In the genomic region with DNA sequence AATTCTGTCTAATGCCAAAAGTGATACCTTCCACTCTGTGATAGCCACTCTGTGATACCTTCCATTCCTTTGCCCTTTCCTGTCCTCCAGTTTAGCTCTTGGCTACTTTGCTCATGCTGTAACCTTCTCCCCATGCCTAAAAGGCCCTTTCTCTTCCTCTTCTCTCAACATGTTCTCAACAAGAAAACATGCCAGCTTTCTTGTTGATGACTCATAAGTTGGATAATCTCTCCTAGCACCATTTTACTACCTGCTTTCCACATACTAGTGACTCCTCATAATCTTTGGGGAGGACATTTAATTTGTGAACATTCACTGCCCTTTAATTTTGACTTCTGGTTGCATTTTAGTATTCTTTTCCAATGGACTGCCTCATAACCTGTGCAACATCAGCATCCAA, we compare ENCODE assay signal across 16 cellular contexts. TPM values are rescaled to one million over a fixed set of nuclear protein-coding genes. Genes with fewer than 3 reads are reported as not detected.
DNase-seq lines count a peak whose midpoint lies in the region; ATAC-seq, FAIRE-seq and TF ChIP-seq lines count a peak whose summit lies in the region.
"Had no signal": no experiment of that assay in that cellular context is flagged by ENCODE, and none has a peak within 500 bp of the region (broad histone marks: within the 10 kb centered on the region; RNA-seq: fewer than 3 reads in every experiment).

No MANE protein-coding gene starts in this region.

- H3K4me2 ChIP-seq in IMR-90 (ENCODE audit: low read depth, low read length), result no peak overlapping the region
- H3K4me2 ChIP-seq: PC-9 had no signal

- no peak for TF ChIP-seq POLR2A in IMR-90 (IDR thresholded peaks at IDR 0.05; ENCODE audit: low read depth, low read length)

- no peaks in the 10 kb centered on the region for H3K27me3 Mint-ChIP-seq in activated CD8-positive, alpha-beta memory T cell treated with anti-CD3 and anti-CD28 coated beads, Interleukin-2, amount 10 ng/mL, durations not matched to agents 7 days and 5 days
- no peaks in the 10 kb centered on the region for H3K27me3 Mint-ChIP-seq in activated CD4-positive, alpha-beta memory T cell treated with anti-CD3 and anti-CD28 coated beads for 36 hours

- no peak overlapping the region for H2AK5ac ChIP-seq in IMR-90 (ENCODE audit: low read depth, low read length)

- intact Hi-C loops in IMR-90 (cut with micrococcal nuclease), result no loop called here
- intact Hi-C loops in activated CD4-positive, alpha-beta memory T cell treated with anti-CD3 and anti-CD28 coated beads for 36 hours (cut with micrococcal nuclease), result no loop called here

- no peak for FAIRE-seq in bronchial epithelial cell (lab: Jason Lieb, UNC)

- H3K4me1 ChIP-seq in IMR-90 (ENCODE audit: control insufficient read depth, insufficient read depth, low read length), result no peaks in the 10 kb centered on the region

- no peak for TF ChIP-seq RAD21 in IMR-90 (IDR thresholded peaks at IDR 0.05; ENCODE audit: low read length)

- H3K9me3 Mint-ChIP-seq in activated CD8-positive, alpha-beta memory T cell treated with anti-CD3 and anti-CD28 coated beads, Interleukin-2, amount 10 ng/mL, durations not matched to agents 7 days and 5 days (ENCODE audit: low read depth), result no peaks in the 10 kb centered on the region
- H3K9me3 Mint-ChIP-seq in activated CD4-positive, alpha-beta memory T cell treated with anti-CD3 and anti-CD28 coated beads for 36 hours, result peaks cover 5% of the 10 kb centered on the region

- no peak overlapping the region for H3K27ac Mint-ChIP-seq in activated CD8-positive, alpha-beta memory T cell treated with anti-CD3 and anti-CD28 coated beads, Interleukin-2, amount 10 ng/mL, durations not matched to agents 7 days and 5 days
- H3K27ac Mint-ChIP-seq in activated CD4-positive, alpha-beta memory T cell treated with anti-CD3 and anti-CD28 coated beads for 36 hours, result no peak overlapping the region
- H3K27ac Mint-ChIP-seq: CD14-positive monocyte had no signal

- POLR2A ChIA-PET in IMR-90 (lab: Charles Lee; ENCODE audit: unreplicated experiment), result no interaction called here
- POLR2A ChIA-PET in activated CD4-positive, alpha-beta memory T cell treated with anti-CD3 and anti-CD28 coated beads for 36 hours (lab: Charles Lee), result no interaction called here

- H3K18ac ChIP-seq in IMR-90 (ENCODE audit: low read depth, low read length), result no peak overlapping the region

- H3K4me3 Mint-ChIP-seq in activated CD8-positive, alpha-beta memory T cell treated with anti-CD3 and anti-CD28 coated beads, Interleukin-2, amount 10 ng/mL, durations not matched to agents 7 days and 5 days, result no peak overlapping the region
- H3K4me3 Mint-ChIP-seq in activated CD4-positive, alpha-beta memory T cell treated with anti-CD3 and anti-CD28 coated beads for 36 hours, result no peak overlapping the region
- H3K4me3 Mint-ChIP-seq: CD14-positive monocyte had no signal

- no peaks in the 10 kb centered on the region for H3K9me3 ChIP-seq in IMR-90 (ENCODE audit: control insufficient read depth, insufficient read depth, low read length)

- H4K5ac ChIP-seq in IMR-90 (ENCODE audit: low read depth, low read length), result no peak overlapping the region

- no peak overlapping the region for H3K9ac ChIP-seq in IMR-90 (ENCODE audit: low read depth, low read length)

- no peak overlapping the region for H4K91ac ChIP-seq in IMR-90 (ENCODE audit: insufficient read depth, low read depth, low read length)

- no peaks in the 10 kb centered on the region for H3K79me1 ChIP-seq in IMR-90 (ENCODE audit: low read depth in 1 of 2, low read length in 2 of 2)

- no peak overlapping the region for H3K56ac ChIP-seq in IMR-90 (ENCODE audit: extremely low read depth, insufficient read depth, low read length)

- CTCF ChIA-PET in IMR-90 (lab: Yijun Ruan, JAX), result no interaction called here
- CTCF ChIA-PET in activated CD8-positive, alpha-beta memory T cell treated with anti-CD3 and anti-CD28 coated beads, Interleukin-2, amount 10 ng/mL, durations not matched to agents 7 days and 5 days (lab: Charles Lee), result no interaction called here
- CTCF ChIA-PET in activated CD4-positive, alpha-beta memory T cell treated with anti-CD3 and anti-CD28 coated beads for 36 hours (lab: Charles Lee), result no interaction called here

- no peak overlapping the region for H3K27ac ChIP-seq in IMR-90 (ENCODE audit: insufficient read depth, low read length)
- H3K27ac ChIP-seq: PC-9 had no signal

- in situ Hi-C loops in IMR-90 (cut with MboI; ENCODE audit: low sequenced_read_pairs), result no loop called here

- H3K23ac ChIP-seq in IMR-90 (ENCODE audit: low read depth, low read length), result no peak overlapping the region

- no TSS peak for BruUV-seq in IMR-90 (replicated peaks; lab: Mats Ljungman, UMichigan)

- no peak overlapping the region for H4K8ac ChIP-seq in IMR-90 (ENCODE audit: low read depth in 2 of 2, low read length in 2 of 2)

- no peaks in the 10 kb centered on the region for H3K9me1 ChIP-seq in IMR-90 (ENCODE audit: insufficient read depth, low read length)

- H3K36me3 ChIP-seq in IMR-90 (ENCODE audit: control insufficient read depth, insufficient read depth, low read length) (no peaks in the 10 kb centered on the region), bronchial epithelial cell (ENCODE audit: control insufficient read depth, insufficient read depth, low read length) (no peaks in the 10 kb centered on the region)

- H3K14ac ChIP-seq in IMR-90 (replicated peaks; ENCODE audit: low read depth, low read length), result no peak overlapping the region

- H3K4me1 Mint-ChIP-seq in activated CD8-positive, alpha-beta memory T cell treated with anti-CD3 and anti-CD28 coated beads, Interleukin-2, amount 10 ng/mL, durations not matched to agents 7 days and 5 days, result peaks cover 2% of the 10 kb centered on the region
- no peaks in the 10 kb centered on the region for H3K4me1 Mint-ChIP-seq in activated CD4-positive, alpha-beta memory T cell treated with anti-CD3 and anti-CD28 coated beads for 36 hours (ENCODE audit: low read depth)
- H3K4me1 Mint-ChIP-seq: CD14-positive monocyte had no signal

- H4K20me1 ChIP-seq in IMR-90 (ENCODE audit: insufficient read depth, low read length), result no peaks in the 10 kb centered on the region

- dilution Hi-C loops in IMR-90 (cut with HindIII; ENCODE audit: low sequenced_read_pairs, unreplicated experiment), result no loop called here

- no peak overlapping the region for H2AK9ac ChIP-seq in IMR-90 (replicated peaks; ENCODE audit: low read depth, low read length, poor library complexity)

- H2BK5ac ChIP-seq in IMR-90 (ENCODE audit: low read depth, low read length, poor library complexity, severe bottlenecking), result no peak overlapping the region

- ATAC-seq in IMR-90 (ENCODE audit: low read depth) (no peak), GM18511 (IDR thresholded peaks at IDR 0.05; ENCODE audit: unreplicated experiment) (no peak)
- ATAC-seq in activated CD8-positive, alpha-beta memory T cell treated with anti-CD3 and anti-CD28 coated beads, Interleukin-2, amount 10 ng/mL, durations not matched to agents 7 days and 5 days, result no peak

- no peak for TF ChIP-seq CTCF in IMR-90 (conservative IDR thresholded peaks at IDR 0.05; ENCODE audit: low read depth, low read length)
- TF ChIP-seq CTCF in bronchial epithelial cell (IDR thresholded peaks at IDR 0.05; ENCODE audit: insufficient read depth, low read length, severe bottlenecking), result no peak

- H3K4ac ChIP-seq in IMR-90 (ENCODE audit: low read depth, low read length), result no peak overlapping the region

- no peak overlapping the region for H2BK15ac ChIP-seq in IMR-90 (ENCODE audit: low read depth, low read length)

- H2BK120ac ChIP-seq in IMR-90 (ENCODE audit: low read depth, low read length), result no peak overlapping the region

- no peak overlapping the region for H2AFZ ChIP-seq in IMR-90 (replicated peaks; ENCODE audit: low read length, poor library complexity)
- H2AFZ ChIP-seq: PC-9 had no signal

- H2BK20ac ChIP-seq in IMR-90 (ENCODE audit: low read depth, low read length), result no peak overlapping the region

- no peak overlapping the region for H3K4me3 ChIP-seq in IMR-90 (ENCODE audit: insufficient read depth, low read depth, low read length)
- no peak overlapping the region for H3K4me3 ChIP-seq in bronchial epithelial cell (ENCODE audit: low read depth, low read length)
- H3K4me3 ChIP-seq: PC-9 had no signal

- H3K27me3 ChIP-seq in IMR-90 (ENCODE audit: control insufficient read depth, insufficient read depth, low read length) (no peaks in the 10 kb centered on the region; the same call in 1 of the 2 replicates), bronchial epithelial cell (ENCODE audit: control insufficient read depth, insufficient read depth, low read length) (no peaks in the 10 kb centered on the region)

- H3K36me3 Mint-ChIP-seq in activated CD8-positive, alpha-beta memory T cell treated with anti-CD3 and anti-CD28 coated beads, Interleukin-2, amount 10 ng/mL, durations not matched to agents 7 days and 5 days, result no peaks in the 10 kb centered on the region
- peaks cover 25% of the 10 kb centered on the region for H3K36me3 Mint-ChIP-seq in activated CD4-positive, alpha-beta memory T cell treated with anti-CD3 and anti-CD28 coated beads for 36 hours
- H3K36me3 Mint-ChIP-seq: CD14-positive monocyte had no signal

- DNase-seq in IMR-90 (peak; percentile 12), bronchial epithelial cell (ENCODE audit: low read depth) (peak; percentile 73), iris pigment epithelial cell (ENCODE audit: low read depth) (peak; percentile 44), T-helper 2 cell (no peak)
- DNase-seq in activated CD8-positive, alpha-beta memory T cell treated with anti-CD3 and anti-CD28 coated beads, Interleukin-2, amount 10 ng/mL, durations not matched to agents 7 days and 5 days, result no peak
- DNase-seq in activated CD4-positive, alpha-beta memory T cell treated with anti-CD3 and anti-CD28 coated beads for 36 hours, result no peak
- DNase-seq: DMS79, GDM1, KBM-7, NCI-H1417 treated with DMSO at 0.1 percent for 48 hours, NCI-H187 treated with DMSO at 0.1 percent for 48 hours, NCI-H2227 treated with DMSO at 0.1 percent for 48 hours, NCI-H524 treated with DMSO at 0.1 percent for 48 hours, PC-9 had no signal

TF ChIP-seq in IMR-90, 13 proteins besides CTCF, POLR2A, EP300 and RAD21:
- no peak for TF ChIP-seq MAZ (IDR thresholded peaks at IDR 0.05; ENCODE audit: borderline replicate concordance, low read depth, low read length)

RNA-seq across cellular contexts. Expression of gene NT5C1B, which starts 55.9 kb away (rescaled TPM):
- total RNA-seq in IMR-90 (2012; rRNA removed) (not detected in 2 replicates), bronchial epithelial cell (not detected in 2 replicates)
- polyA plus RNA-seq in IMR-90 (2012; rRNA removed), result not detected in 2 replicates
- polyA plus RNA-seq in IMR-90 (2012; cell fraction: cytosol; rRNA removed), result not detected in 2 replicates
- polyA plus RNA-seq in IMR-90 (2012; cell fraction: nucleus; rRNA removed; ENCODE audit: low replicate concordance), result not detected in 2 replicates
- not detected for total RNA-seq in activated CD8-positive, alpha-beta memory T cell treated with anti-CD3 and anti-CD28 coated beads, Interleukin-2, amount 10 ng/mL, durations not matched to agents 7 days and 5 days
- total RNA-seq in activated CD4-positive, alpha-beta memory T cell treated with anti-CD3 and anti-CD28 coated beads for 36 hours, result not detected
- total RNA-seq: PC-9 had no signal
- polyA plus RNA-seq: CD14-positive monocyte had no signal

Comparison
In these comparisons a context has a peak if more than half of its experiments do, and no peak if none do; other contexts are left out.
1. DNase-seq: peak in IMR-90 (single experiment), bronchial epithelial cell (single experiment) and iris pigment epithelial cell (single experiment); none in activated CD8-positive, alpha-beta memory T cell treated with anti-CD3 and anti-CD28 coated beads, Interleukin-2, amount 10 ng/mL, durations not matched to agents 7 days and 5 days (single experiment), activated CD4-positive, alpha-beta memory T cell treated with anti-CD3 and anti-CD28 coated beads for 36 hours (single experiment) and T-helper 2 cell (0 of 5).